25 cellular contexts compared by ENCODE assay signal in the genomic region with DNA sequence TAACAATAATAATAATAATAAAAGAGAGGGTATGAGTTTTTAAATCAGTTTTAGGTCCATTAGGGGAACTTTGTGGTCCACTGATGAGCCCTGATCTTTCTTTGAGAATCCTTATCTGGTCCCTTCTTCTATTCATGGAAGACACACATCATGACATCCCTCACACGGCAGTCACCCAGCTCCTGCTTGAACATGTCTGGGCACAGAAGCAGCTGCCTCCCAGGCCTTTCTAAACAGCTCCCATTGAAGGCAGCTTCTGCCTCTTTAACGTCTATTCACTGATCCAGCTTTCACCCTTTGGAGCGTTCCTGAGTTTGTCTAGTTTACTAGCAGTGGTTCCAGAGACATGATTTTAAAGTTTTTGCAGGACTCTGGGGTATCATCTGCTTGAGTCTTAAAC.
"Had no signal": no experiment of that assay in that cellular context is flagged by ENCODE, and none has a peak within 500 bp of the region (broad histone marks: within the 10 kb centered on the region; RNA-seq: fewer than 3 reads in every experiment).

No MANE protein-coding gene starts in this region.

- H3K4me3 ChIP-seq: MG63, SJSA1, SK-N-MC had no signal

- H3K9me3 ChIP-seq: MG63, SJSA1 had no signal

- H3K36me3 ChIP-seq: MG63, SJSA1 had no signal

- H3K27ac ChIP-seq: SJSA1, SK-N-MC had no signal

- DNase-seq: IMR-90, Karpas-422, KG1, MG63, NCI-H1092, NCI-H1105 treated with DMSO at 0.1 percent for 48 hours, NCI-H1417 treated with DMSO at 0.1 percent for 48 hours, NCI-H146, NCI-H1694 treated with DMSO at 0.1 percent for 48 hours, NCI-H1930, NCI-H2081, NCI-H2107, NCI-H2171 treated with DMSO at 0.1 percent for 48 hours, NCI-H446, NCI-H510A, NCI-H524 treated with DMSO at 0.1 percent for 48 hours, NCI-H69, NCI-H774, Right ventricle myocardium superior, RPMI8226, SIG-M5 had no signal

- FAIRE-seq: HepG2, RCC 7860 had no signal

- H3K27me3 ChIP-seq: MG63, SJSA1 had no signal
